ENCODE assay signal across 15 cellular contexts in the genomic region with DNA sequence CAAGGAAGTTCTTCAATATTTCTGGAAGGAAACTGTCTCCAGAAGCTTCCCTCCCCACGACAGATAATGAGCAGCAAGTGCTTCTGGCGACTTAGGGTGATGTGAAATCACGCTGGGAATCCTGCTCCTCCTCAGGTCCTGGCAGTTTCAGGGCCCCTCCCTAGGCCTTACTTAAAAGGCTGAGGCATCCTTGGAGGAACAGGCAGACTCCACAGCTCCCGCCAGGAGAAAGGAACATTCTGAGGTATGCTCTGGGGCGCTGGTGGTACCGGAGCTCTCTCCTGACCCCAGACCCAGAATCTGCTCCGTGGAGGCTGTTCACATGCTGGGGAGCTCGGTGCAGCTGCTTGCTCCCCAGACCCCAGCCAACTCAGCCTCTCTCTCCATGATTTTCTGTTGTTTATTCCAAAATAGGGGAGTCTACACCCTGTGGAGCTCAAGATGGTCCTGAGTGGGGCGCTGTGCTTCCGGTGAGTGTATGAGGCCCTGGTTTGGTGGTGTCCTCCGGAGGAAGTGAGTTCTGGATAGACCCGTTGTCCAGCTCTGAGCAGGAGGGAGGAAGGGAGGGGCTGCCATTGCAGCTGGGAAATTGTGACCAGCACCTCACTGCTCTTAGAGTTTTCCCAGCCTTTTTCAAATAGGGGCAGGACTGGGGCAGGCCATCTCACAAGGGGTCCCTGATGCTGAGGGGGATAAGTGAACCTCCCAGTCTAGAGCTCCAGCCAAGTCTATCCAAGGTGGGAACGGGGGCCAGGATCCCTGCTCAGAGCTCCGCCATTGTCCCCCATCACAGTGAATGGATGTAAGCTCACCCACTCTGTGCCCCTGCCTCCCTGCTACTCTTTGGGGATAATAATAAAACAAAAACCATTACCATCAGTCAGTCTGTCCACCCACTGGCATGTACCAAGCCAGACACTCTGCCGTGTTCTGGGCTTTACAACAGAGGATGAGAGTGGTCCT. TPM values are rescaled to one million over a fixed set of nuclear protein-coding genes. Genes with fewer than 3 reads are reported as not detected.
"Had no signal": no experiment of that assay in that cellular context is flagged by ENCODE, and none has a peak within 500 bp of the region (broad histone marks: within the 10 kb centered on the region; RNA-seq: fewer than 3 reads in every experiment).

A gene (plus strand): TSS at position 201 of the 963 bp plus-strand sequence. CDS start 241 bp downstream, at position 442.

- ATAC-seq: left lobe of liver had no signal

- H3K4me1 Mint-ChIP-seq: naive B cell had no signal

- H3K9me3 ChIP-seq: thyroid gland had no signal

- H3K36me3 ChIP-seq: thyroid gland had no signal

- H3K4me3 Mint-ChIP-seq: naive B cell had no signal

- H3K4me3 ChIP-seq: coronary artery, skin epidermis, thyroid gland had no signal

- H3K27me3 ChIP-seq: thyroid gland had no signal

- H3K27ac ChIP-seq: coronary artery, thyroid gland had no signal

- DNase-seq: activated CD4-positive, alpha-beta T cell treated with anti-CD3 and anti-CD28 coated beads, Interleukin-2, amount 50 U/mL, for 4 hours; activated CD8-positive, alpha-beta memory T cell treated with anti-CD3 and anti-CD28 coated beads, Interleukin-2, amount 50 U/mL, for 4 hours; activated naive CD4-positive, alpha-beta T cell treated with Interleukin-2 at 50 U/mL for 16 hours; effector memory CD4-positive, alpha-beta T cell; erythroblast; foreskin fibroblast; glutamatergic neuron; naive B cell; posterior cingulate gyrus; T-helper 2 cell; thyroid gland had no signal

RNA-seq across cellular contexts. Expression of the gene that starts here (rescaled TPM):
- total RNA-seq: cardiac septum, left lobe of liver, thyroid gland had no signal
